In genomic region chr1:37763791-37764741, GRCh38 we compare ENCODE assay signal across 1 cellular context.
TF ChIP-seq lines count a peak whose summit lies in the region.

No MANE protein-coding gene starts in this region.

TF ChIP-seq in HepG2, 621 proteins besides CTCF, POLR2A, EP300 and RAD21 (continued from another document and continues in another):
- TF ChIP-seq ZNF687 (CRISPR knock-in tag; IDR thresholded peaks at IDR 0.05) (peak; percentile 74), BRF2 (CRISPR knock-in tag; IDR thresholded peaks at IDR 0.05) (no peak), PLSCR1 (CRISPR knock-in tag; IDR thresholded peaks at IDR 0.05; ENCODE audit: borderline replicate concordance) (peak; percentile 99; the same call in 1 of the 2 replicates), ZNF274 (CRISPR knock-in tag; IDR thresholded peaks at IDR 0.05) (peak; percentile 99), ZNF136 (CRISPR knock-in tag; IDR thresholded peaks at IDR 0.05; ENCODE audit: low read depth) (0 out of 2 replicates have a peak, but pooled peaks have one; percentile 67), RERE (CRISPR knock-in tag; IDR thresholded peaks at IDR 0.05; ENCODE audit: low read depth) (peak; percentile 80), ZNF362 (CRISPR knock-in tag; IDR thresholded peaks at IDR 0.05; ENCODE audit: borderline replicate concordance) (peak; percentile 32; the same call in 1 of the 2 replicates), ZNF674 (CRISPR knock-in tag; IDR thresholded peaks at IDR 0.05; ENCODE audit: low read depth) (peak; percentile 99; the same call in 1 of the 2 replicates), CREB3 (CRISPR knock-in tag; IDR thresholded peaks at IDR 0.05) (peak; percentile 99), FOXA1 (IDR thresholded peaks at IDR 0.05) (no peak), FOXA1 (CRISPR knock-in tag; IDR thresholded peaks at IDR 0.05) (peak; percentile 53; the same call in 1 of the 2 replicates), ATF7-NPFF (CRISPR knock-in tag; IDR thresholded peaks at IDR 0.05; ENCODE audit: low read depth) (peak; percentile 98), TBP (CRISPR knock-in tag; IDR thresholded peaks at IDR 0.05) (no peak), ZNF619 (CRISPR knock-in tag; IDR thresholded peaks at IDR 0.05) (no peak), HIC2 (CRISPR knock-in tag; IDR thresholded peaks at IDR 0.05; ENCODE audit: low read depth) (peak; percentile 58; the same call in 1 of the 2 replicates), ZNF75D (CRISPR knock-in tag; IDR thresholded peaks at IDR 0.05; ENCODE audit: borderline replicate concordance) (peak; percentile 98), EZH2 (conservative IDR thresholded peaks at IDR 0.05; ENCODE audit: low read depth, low read length) (0 out of 2 replicates have a peak, but pooled peaks have one; percentile 54), ZNF354B (CRISPR knock-in tag; IDR thresholded peaks at IDR 0.05) (0 out of 2 replicates have a peak, but pooled peaks have one; percentile 72), TOPORS (CRISPR knock-in tag; IDR thresholded peaks at IDR 0.05) (peak; percentile 98), CBFB (CRISPR knock-in tag; IDR thresholded peaks at IDR 0.05) (peak; percentile 92), FLYWCH1 (CRISPR knock-in tag; IDR thresholded peaks at IDR 0.05) (peak; percentile 98), ARNT2 (CRISPR knock-in tag; IDR thresholded peaks at IDR 0.05; ENCODE audit: low read depth) (peak; percentile 96), ZNF792 (CRISPR knock-in tag; IDR thresholded peaks at IDR 0.05) (peak; percentile 100), ZNF761 (CRISPR knock-in tag; conservative IDR thresholded peaks at IDR 0.05) (peak; percentile 85; the same call in 1 of the 2 replicates), SP140L (CRISPR knock-in tag; IDR thresholded peaks at IDR 0.05; ENCODE audit: borderline replicate concordance) (peak; percentile 100), SMC3 (IDR thresholded peaks at IDR 0.05; ENCODE audit: low read length) (no peak), CCDC6 (CRISPR knock-in tag; IDR thresholded peaks at IDR 0.05) (peak; percentile 94), ZNF230 (CRISPR knock-in tag; IDR thresholded peaks at IDR 0.05) (peak; percentile 98; the same call in 1 of the 2 replicates), ZBED4 (CRISPR knock-in tag; IDR thresholded peaks at IDR 0.05; ENCODE audit: borderline replicate concordance) (peak; percentile 99), ZNF552 (CRISPR knock-in tag; IDR thresholded peaks at IDR 0.05; ENCODE audit: borderline replicate concordance) (peak; percentile 99), ZNF547 (CRISPR knock-in tag; IDR thresholded peaks at IDR 0.05) (peak; percentile 100), NFATC3 (CRISPR knock-in tag; IDR thresholded peaks at IDR 0.05) (peak; percentile 99; the same call in 1 of the 2 replicates), ZNF20 (CRISPR knock-in tag; IDR thresholded peaks at IDR 0.05) (peak; percentile 96), SALL2 (CRISPR knock-in tag; IDR thresholded peaks at IDR 0.05) (peak; percentile 98), ZNF337 (CRISPR knock-in tag; IDR thresholded peaks at IDR 0.05; ENCODE audit: borderline replicate concordance, low read depth) (peak; percentile 96; the same call in 1 of the 2 replicates), ZNF382 (CRISPR knock-in tag; IDR thresholded peaks at IDR 0.05; ENCODE audit: borderline replicate concordance) (peak; percentile 59; the same call in 1 of the 2 replicates), ZNF17 (CRISPR knock-in tag; IDR thresholded peaks at IDR 0.05) (peak; percentile 96)
